ENCODE assay signal across 13 cellular contexts in genomic region chr3:99108508-99108907, GRCh38.
DNase-seq lines count a peak whose midpoint lies in the region; ATAC-seq and TF ChIP-seq lines count a peak whose summit lies in the region.
"Had no signal": no experiment of that assay in that cellular context is flagged by ENCODE, and none has a peak within 500 bp of the region (broad histone marks: within the 10 kb centered on the region; RNA-seq: fewer than 3 reads in every experiment).

No MANE protein-coding gene starts in this region.

- ATAC-seq in stimulated activated memory B cell treated with anti-CD40 and anti-IgM and Interleukin-4, amounts not matched to agents 10 μg/mL and 1 μg/mL and 100 μg/mL, for 72 hours: no peak

- no peaks in the 10 kb centered on the region for H3K27me3 ChIP-seq in brain microvascular endothelial cell (replicated peaks)
- H3K27me3 ChIP-seq: Peyer's patch had no signal

- no peaks in the 10 kb centered on the region for H3K4me1 Mint-ChIP-seq in activated T-cell treated with anti-CD3 and anti-CD28 coated beads, Interleukin-2, amount 50 U/mL, for 24 hours (ENCODE audit: low read depth)
- H3K4me1 Mint-ChIP-seq in stimulated activated memory B cell treated with anti-CD40 and anti-IgM and Interleukin-4, amounts not matched to agents 10 μg/mL and 1 μg/mL and 100 μg/mL, for 72 hours: no peaks in the 10 kb centered on the region
- H3K4me1 Mint-ChIP-seq: activated naive CD4-positive, alpha-beta T cell treated with anti-CD3 and anti-CD28 coated beads, Interleukin-2, amount 50 U/mL, for 24 hours had no signal

- H3K9me3 Mint-ChIP-seq in activated T-cell treated with anti-CD3 and anti-CD28 coated beads, Interleukin-2, amount 50 U/mL, for 24 hours: no peaks in the 10 kb centered on the region
- no peaks in the 10 kb centered on the region for H3K9me3 Mint-ChIP-seq in stimulated activated memory B cell treated with anti-CD40 and anti-IgM and Interleukin-4, amounts not matched to agents 10 μg/mL and 1 μg/mL and 100 μg/mL, for 72 hours
- H3K9me3 Mint-ChIP-seq: activated naive CD4-positive, alpha-beta T cell treated with anti-CD3 and anti-CD28 coated beads, Interleukin-2, amount 50 U/mL, for 24 hours had no signal

- no peak overlapping the region for H3K27ac Mint-ChIP-seq in activated T-cell treated with anti-CD3 and anti-CD28 coated beads, Interleukin-2, amount 50 U/mL, for 24 hours
- no peak overlapping the region for H3K27ac Mint-ChIP-seq in stimulated activated memory B cell treated with anti-CD40 and anti-IgM and Interleukin-4, amounts not matched to agents 10 μg/mL and 1 μg/mL and 100 μg/mL, for 72 hours
- H3K27ac Mint-ChIP-seq: activated naive CD4-positive, alpha-beta T cell treated with anti-CD3 and anti-CD28 coated beads, Interleukin-2, amount 50 U/mL, for 24 hours had no signal

- peak; percentile 83 for DNase-seq in AG08395 (ENCODE audit: low spot score)
- DNase-seq in HPDE6-E6E7 (ENCODE audit: extremely low spot score): peak; percentile 47
- DNase-seq in brain microvascular endothelial cell: peak; percentile 96
- peak; percentile 13 for DNase-seq in hepatic stellate cell (ENCODE audit: low spot score)
- DNase-seq in activated T-cell treated with anti-CD3 and anti-CD28 coated beads, Interleukin-2, amount 50 U/mL, for 24 hours: no peak
- DNase-seq in occipital lobe (lab: John Stamatoyannopoulos, UW): no peak
- DNase-seq in MV-4-11 (lab: John Stamatoyannopoulos, UW): no peak
- DNase-seq: activated CD4-positive, CD25-positive, alpha-beta regulatory T cell treated with anti-CD3 and anti-CD28 coated beads, Interleukin-2, amount 50 U/mL, for 72 hours; NCI-H1417 treated with DMSO at 0.1 percent for 48 hours; Peyer's patch; stimulated activated CD4-positive, alpha-beta T cell treated with anti-CD3 and anti-CD28 coated beads, Interleukin-2, amount 100 ng/mL, for 24 hours had no signal

- H3K4me3 ChIP-seq in brain microvascular endothelial cell (ENCODE audit: low read depth, low read length): no peak overlapping the region
- H3K4me3 ChIP-seq: Peyer's patch had no signal

- in situ Hi-C loops in brain microvascular endothelial cell (cut with HindIII; ENCODE audit: low pct_ligation_motif_present, low sequenced_read_pairs): no loop called here

- no peaks in the 10 kb centered on the region for H3K36me3 ChIP-seq in brain microvascular endothelial cell (replicated peaks)
- H3K36me3 ChIP-seq: Peyer's patch had no signal

- TF ChIP-seq CTCF in brain microvascular endothelial cell (IDR thresholded peaks at IDR 0.05; ENCODE audit: low read depth, low read length, missing control alignments): no peak

- H3K27ac ChIP-seq in brain microvascular endothelial cell: peak overlapping the region; percentile 60
- H3K27ac ChIP-seq: Peyer's patch had no signal

- no peak overlapping the region for H3K4me3 Mint-ChIP-seq in activated T-cell treated with anti-CD3 and anti-CD28 coated beads, Interleukin-2, amount 50 U/mL, for 24 hours
- H3K4me3 Mint-ChIP-seq in stimulated activated memory B cell treated with anti-CD40 and anti-IgM and Interleukin-4, amounts not matched to agents 10 μg/mL and 1 μg/mL and 100 μg/mL, for 72 hours: no peak overlapping the region
- H3K4me3 Mint-ChIP-seq: activated naive CD4-positive, alpha-beta T cell treated with anti-CD3 and anti-CD28 coated beads, Interleukin-2, amount 50 U/mL, for 24 hours had no signal

- H3K36me3 Mint-ChIP-seq in activated T-cell treated with anti-CD3 and anti-CD28 coated beads, Interleukin-2, amount 50 U/mL, for 24 hours (ENCODE audit: low read depth): no peaks in the 10 kb centered on the region
- H3K36me3 Mint-ChIP-seq in stimulated activated memory B cell treated with anti-CD40 and anti-IgM and Interleukin-4, amounts not matched to agents 10 μg/mL and 1 μg/mL and 100 μg/mL, for 72 hours: no peaks in the 10 kb centered on the region
- H3K36me3 Mint-ChIP-seq: activated naive CD4-positive, alpha-beta T cell treated with anti-CD3 and anti-CD28 coated beads, Interleukin-2, amount 50 U/mL, for 24 hours had no signal

- no peaks in the 10 kb centered on the region for H3K27me3 Mint-ChIP-seq in activated T-cell treated with anti-CD3 and anti-CD28 coated beads, Interleukin-2, amount 50 U/mL, for 24 hours
- peaks cover 7% of the 10 kb centered on the region for H3K27me3 Mint-ChIP-seq in stimulated activated memory B cell treated with anti-CD40 and anti-IgM and Interleukin-4, amounts not matched to agents 10 μg/mL and 1 μg/mL and 100 μg/mL, for 72 hours

Comparison
In these comparisons a context has a peak if more than half of its experiments do, and no peak if none do; other contexts are left out.
1. DNase-seq: peak in AG08395 (single experiment), HPDE6-E6E7 (single experiment), brain microvascular endothelial cell (single experiment) and hepatic stellate cell (single experiment); none in activated T-cell treated with anti-CD3 and anti-CD28 coated beads, Interleukin-2, amount 50 U/mL, for 24 hours (single experiment), occipital lobe (single experiment) and MV-4-11 (single experiment).